1 cellular context compared by ENCODE assay signal in genomic region chr14:23052671-23053070, GRCh38.
TF ChIP-seq lines count a peak whose summit lies in the region.

No MANE protein-coding gene starts in this region.

TF ChIP-seq in HepG2, 621 proteins besides CTCF, POLR2A, EP300 and RAD21 (continues in another document):
- no peak for TF ChIP-seq MEF2D (CRISPR knock-in tag; IDR thresholded peaks at IDR 0.05)
- TF ChIP-seq MAZ (IDR thresholded peaks at IDR 0.05; ENCODE audit: borderline replicate concordance, low read depth, low read length): no peak
- TF ChIP-seq MAZ (CRISPR knock-in tag; IDR thresholded peaks at IDR 0.05; ENCODE audit: low read depth): no peak
- TF ChIP-seq, protein P1, sequence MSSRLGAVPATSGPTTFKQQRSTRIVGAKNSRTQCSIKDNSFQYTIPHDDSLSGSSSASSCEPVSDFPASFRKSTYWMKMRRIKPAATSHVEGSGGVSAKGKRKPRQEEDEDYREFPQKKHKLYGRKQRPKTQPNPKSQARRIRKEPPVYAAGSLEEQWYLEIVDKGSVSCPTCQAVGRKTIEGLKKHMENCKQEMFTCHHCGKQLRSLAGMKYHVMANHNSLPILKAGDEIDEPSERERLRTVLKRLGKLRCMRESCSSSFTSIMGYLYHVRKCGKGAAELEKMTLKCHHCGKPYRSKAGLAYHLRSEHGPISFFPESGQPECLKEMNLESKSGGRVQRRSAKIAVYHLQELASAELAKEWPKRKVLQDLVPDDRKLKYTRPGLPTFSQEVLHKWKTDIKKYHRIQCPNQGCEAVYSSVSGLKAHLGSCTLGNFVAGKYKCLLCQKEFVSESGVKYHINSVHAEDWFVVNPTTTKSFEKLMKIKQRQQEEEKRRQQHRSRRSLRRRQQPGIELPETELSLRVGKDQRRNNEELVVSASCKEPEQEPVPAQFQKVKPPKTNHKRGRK (CRISPR knock-in tag; IDR thresholded peaks at IDR 0.05): 0 out of 2 replicates have a peak, but pooled peaks have one; percentile 43
- TF ChIP-seq AGO2 (optimal IDR thresholded peaks at IDR 0.05; ENCODE audit: low read depth, low read length): no peak
- no peak for TF ChIP-seq ZNF567 (CRISPR knock-in tag; IDR thresholded peaks at IDR 0.05; ENCODE audit: borderline replicate concordance)
- no peak for TF ChIP-seq IRF1 (CRISPR knock-in tag; IDR thresholded peaks at IDR 0.05; ENCODE audit: low read depth)
- no peak for TF ChIP-seq ZNF225 (CRISPR knock-in tag; IDR thresholded peaks at IDR 0.05)
- 0 out of 2 replicates have a peak, but pooled peaks have one; percentile 32 for TF ChIP-seq FOXK1 (CRISPR knock-in tag; IDR thresholded peaks at IDR 0.05; ENCODE audit: borderline replicate concordance, low read depth)
- no peak for TF ChIP-seq DR1 (CRISPR knock-in tag; IDR thresholded peaks at IDR 0.05)
- TF ChIP-seq, protein P2, sequence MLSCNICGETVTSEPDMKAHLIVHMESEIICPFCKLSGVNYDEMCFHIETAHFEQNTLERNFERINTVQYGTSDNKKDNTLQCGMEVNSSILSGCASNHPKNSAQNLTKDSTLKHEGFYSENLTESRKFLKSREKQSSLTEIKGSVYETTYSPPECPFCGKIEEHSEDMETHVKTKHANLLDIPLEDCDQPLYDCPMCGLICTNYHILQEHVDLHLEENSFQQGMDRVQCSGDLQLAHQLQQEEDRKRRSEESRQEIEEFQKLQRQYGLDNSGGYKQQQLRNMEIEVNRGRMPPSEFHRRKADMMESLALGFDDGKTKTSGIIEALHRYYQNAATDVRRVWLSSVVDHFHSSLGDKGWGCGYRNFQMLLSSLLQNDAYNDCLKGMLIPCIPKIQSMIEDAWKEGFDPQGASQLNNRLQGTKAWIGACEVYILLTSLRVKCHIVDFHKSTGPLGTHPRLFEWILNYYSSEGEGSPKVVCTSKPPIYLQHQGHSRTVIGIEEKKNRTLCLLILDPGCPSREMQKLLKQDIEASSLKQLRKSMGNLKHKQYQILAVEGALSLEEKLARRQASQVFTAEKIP (CRISPR knock-in tag; IDR thresholded peaks at IDR 0.05; ENCODE audit: borderline replicate concordance): no peak
- TF ChIP-seq, protein P3, sequence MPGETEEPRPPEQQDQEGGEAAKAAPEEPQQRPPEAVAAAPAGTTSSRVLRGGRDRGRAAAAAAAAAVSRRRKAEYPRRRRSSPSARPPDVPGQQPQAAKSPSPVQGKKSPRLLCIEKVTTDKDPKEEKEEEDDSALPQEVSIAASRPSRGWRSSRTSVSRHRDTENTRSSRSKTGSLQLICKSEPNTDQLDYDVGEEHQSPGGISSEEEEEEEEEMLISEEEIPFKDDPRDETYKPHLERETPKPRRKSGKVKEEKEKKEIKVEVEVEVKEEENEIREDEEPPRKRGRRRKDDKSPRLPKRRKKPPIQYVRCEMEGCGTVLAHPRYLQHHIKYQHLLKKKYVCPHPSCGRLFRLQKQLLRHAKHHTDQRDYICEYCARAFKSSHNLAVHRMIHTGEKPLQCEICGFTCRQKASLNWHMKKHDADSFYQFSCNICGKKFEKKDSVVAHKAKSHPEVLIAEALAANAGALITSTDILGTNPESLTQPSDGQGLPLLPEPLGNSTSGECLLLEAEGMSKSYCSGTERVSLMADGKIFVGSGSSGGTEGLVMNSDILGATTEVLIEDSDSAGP (CRISPR knock-in tag; IDR thresholded peaks at IDR 0.05; ENCODE audit: borderline replicate concordance): no peak
- 0 out of 2 replicates have a peak, but pooled peaks have one; percentile 41 for TF ChIP-seq ZNF33B (CRISPR knock-in tag; IDR thresholded peaks at IDR 0.05)
- no peak for TF ChIP-seq ARID2 (CRISPR knock-in tag; IDR thresholded peaks at IDR 0.05; ENCODE audit: borderline replicate concordance)
- no peak for TF ChIP-seq ZNF781 (CRISPR knock-in tag; IDR thresholded peaks at IDR 0.05; ENCODE audit: borderline replicate concordance, not compliant biosample characterization)
- no peak for TF ChIP-seq RELA (CRISPR knock-in tag; IDR thresholded peaks at IDR 0.05)
- TF ChIP-seq ISL2 (CRISPR knock-in tag; IDR thresholded peaks at IDR 0.05): no peak
- no peak for TF ChIP-seq ZNF317 (CRISPR knock-in tag; IDR thresholded peaks at IDR 0.05)
- no peak for TF ChIP-seq ZFP36L2 (CRISPR knock-in tag; IDR thresholded peaks at IDR 0.05)
- no peak for TF ChIP-seq RFXANK (CRISPR knock-in tag; IDR thresholded peaks at IDR 0.05)
- no peak for TF ChIP-seq YY1 (IDR thresholded peaks at IDR 0.05; ENCODE audit: insufficient read depth, insufficient replicate concordance, low read depth, low read length)
- TF ChIP-seq DNMT3B (CRISPR knock-in tag; conservative IDR thresholded peaks at IDR 0.05): no peak
- no peak for TF ChIP-seq ZNF326 (CRISPR knock-in tag; IDR thresholded peaks at IDR 0.05; ENCODE audit: borderline replicate concordance)
- TF ChIP-seq ZBTB21 (CRISPR knock-in tag; IDR thresholded peaks at IDR 0.05): no peak
- TF ChIP-seq HOXA9 (CRISPR knock-in tag; IDR thresholded peaks at IDR 0.05; ENCODE audit: borderline replicate concordance): no peak
- TF ChIP-seq NFE2L1 (CRISPR knock-in tag; IDR thresholded peaks at IDR 0.05; ENCODE audit: borderline replicate concordance): peak; percentile 4; the same call in 1 of the 2 replicates
- TF ChIP-seq ZNF256 (CRISPR knock-in tag; conservative IDR thresholded peaks at IDR 0.05): no peak
- TF ChIP-seq NRL (CRISPR knock-in tag; IDR thresholded peaks at IDR 0.05; ENCODE audit: borderline replicate concordance): no peak
- TF ChIP-seq, protein P4, sequence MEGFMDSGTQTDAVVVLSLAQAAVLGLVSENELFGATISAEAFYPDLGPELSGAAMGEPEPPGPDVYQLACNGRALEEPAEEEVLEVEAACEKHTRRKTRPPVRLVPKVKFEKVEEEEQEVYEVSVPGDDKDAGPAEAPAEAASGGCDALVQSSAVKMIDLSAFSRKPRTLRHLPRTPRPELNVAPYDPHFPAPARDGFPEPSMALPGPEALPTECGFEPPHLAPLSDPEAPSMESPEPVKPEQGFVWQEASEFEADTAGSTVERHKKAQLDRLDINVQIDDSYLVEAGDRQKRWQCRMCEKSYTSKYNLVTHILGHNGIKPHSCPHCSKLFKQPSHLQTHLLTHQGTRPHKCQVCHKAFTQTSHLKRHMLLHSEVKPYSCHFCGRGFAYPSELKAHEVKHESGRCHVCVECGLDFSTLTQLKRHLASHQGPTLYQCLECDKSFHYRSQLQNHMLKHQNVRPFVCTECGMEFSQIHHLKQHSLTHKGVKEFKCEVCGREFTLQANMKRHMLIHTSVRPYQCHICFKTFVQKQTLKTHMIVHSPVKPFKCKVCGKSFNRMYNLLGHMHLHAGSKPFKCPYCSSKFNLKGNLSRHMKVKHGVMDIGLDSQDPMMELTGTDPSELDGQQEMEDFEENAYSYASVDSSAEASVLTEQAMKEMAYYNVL (CRISPR knock-in tag; IDR thresholded peaks at IDR 0.05; ENCODE audit: borderline replicate concordance): no peak
- no peak for TF ChIP-seq SRF (IDR thresholded peaks at IDR 0.05; ENCODE audit: low read depth, low read length)
- TF ChIP-seq HOXA3 (CRISPR knock-in tag; IDR thresholded peaks at IDR 0.05): no peak
- no peak for TF ChIP-seq TEAD2 (CRISPR knock-in tag; IDR thresholded peaks at IDR 0.05)
- TF ChIP-seq KAT8 (CRISPR knock-in tag; IDR thresholded peaks at IDR 0.05): no peak
- 0 out of 2 replicates have a peak, but pooled peaks have one; percentile 3 for TF ChIP-seq ZBTB44 (CRISPR knock-in tag; IDR thresholded peaks at IDR 0.05)
- TF ChIP-seq YEATS2 (CRISPR knock-in tag; IDR thresholded peaks at IDR 0.05; ENCODE audit: borderline replicate concordance): no peak
- no peak for TF ChIP-seq MAF1 (CRISPR knock-in tag; IDR thresholded peaks at IDR 0.05; ENCODE audit: borderline replicate concordance)
- TF ChIP-seq ZNF547 (CRISPR knock-in tag; IDR thresholded peaks at IDR 0.05): no peak
- TF ChIP-seq, protein P5, sequence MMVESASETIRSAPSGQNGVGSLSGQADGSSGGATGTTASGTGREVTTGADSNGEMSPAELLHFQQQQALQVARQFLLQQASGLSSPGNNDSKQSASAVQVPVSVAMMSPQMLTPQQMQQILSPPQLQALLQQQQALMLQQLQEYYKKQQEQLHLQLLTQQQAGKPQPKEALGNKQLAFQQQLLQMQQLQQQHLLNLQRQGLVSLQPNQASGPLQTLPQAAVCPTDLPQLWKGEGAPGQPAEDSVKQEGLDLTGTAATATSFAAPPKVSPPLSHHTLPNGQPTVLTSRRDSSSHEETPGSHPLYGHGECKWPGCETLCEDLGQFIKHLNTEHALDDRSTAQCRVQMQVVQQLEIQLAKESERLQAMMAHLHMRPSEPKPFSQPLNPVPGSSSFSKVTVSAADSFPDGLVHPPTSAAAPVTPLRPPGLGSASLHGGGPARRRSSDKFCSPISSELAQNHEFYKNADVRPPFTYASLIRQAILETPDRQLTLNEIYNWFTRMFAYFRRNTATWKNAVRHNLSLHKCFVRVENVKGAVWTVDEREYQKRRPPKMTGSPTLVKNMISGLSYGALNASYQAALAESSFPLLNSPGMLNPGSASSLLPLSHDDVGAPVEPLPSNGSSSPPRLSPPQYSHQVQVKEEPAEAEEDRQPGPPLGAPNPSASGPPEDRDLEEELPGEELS (CRISPR knock-in tag; IDR thresholded peaks at IDR 0.05): no peak
- peak; percentile 1 for TF ChIP-seq TEAD3 (CRISPR knock-in tag; optimal IDR thresholded peaks at IDR 0.05; ENCODE audit: borderline replicate concordance)
- TF ChIP-seq MEIS2 (CRISPR knock-in tag; IDR thresholded peaks at IDR 0.05): no peak
- TF ChIP-seq, protein P6, sequence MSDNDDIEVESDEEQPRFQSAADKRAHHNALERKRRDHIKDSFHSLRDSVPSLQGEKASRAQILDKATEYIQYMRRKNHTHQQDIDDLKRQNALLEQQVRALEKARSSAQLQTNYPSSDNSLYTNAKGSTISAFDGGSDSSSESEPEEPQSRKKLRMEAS (IDR thresholded peaks at IDR 0.05): no peak
- no peak for TF ChIP-seq MYC (CRISPR knock-in tag; IDR thresholded peaks at IDR 0.05; ENCODE audit: borderline replicate concordance)
- no peak for TF ChIP-seq POLR2G (IDR thresholded peaks at IDR 0.05; ENCODE audit: low read depth, low read length)
- TF ChIP-seq MAFF (IDR thresholded peaks at IDR 0.05; ENCODE audit: low read depth, low read length): no peak
- no peak for TF ChIP-seq ZSCAN22 (CRISPR knock-in tag; IDR thresholded peaks at IDR 0.05)
- no peak for TF ChIP-seq ZSCAN30 (CRISPR knock-in tag; IDR thresholded peaks at IDR 0.05)
- no peak for TF ChIP-seq E2F5 (CRISPR knock-in tag; conservative IDR thresholded peaks at IDR 0.05)
- no peak for TF ChIP-seq GMEB1 (CRISPR knock-in tag; IDR thresholded peaks at IDR 0.05; ENCODE audit: borderline replicate concordance)
- TF ChIP-seq NKX3-1 (CRISPR knock-in tag; IDR thresholded peaks at IDR 0.05): no peak
- no peak for TF ChIP-seq BRD4 (CRISPR knock-in tag; IDR thresholded peaks at IDR 0.05)
- no peak for TF ChIP-seq MXI1 (IDR thresholded peaks at IDR 0.05; ENCODE audit: borderline replicate concordance, low read depth, low read length)
- TF ChIP-seq SSRP1 (CRISPR knock-in tag; IDR thresholded peaks at IDR 0.05): no peak
